26 cellular contexts compared by ENCODE assay signal in genomic region chr1:204641936-204642335, GRCh38. TPM values are rescaled to one million over a fixed set of nuclear protein-coding genes. Genes with fewer than 3 reads are reported as not detected.
"Had no signal": no experiment of that assay in that cellular context is flagged by ENCODE, and none has a peak within 500 bp of the region (broad histone marks: within the 10 kb centered on the region; RNA-seq: fewer than 3 reads in every experiment).

No MANE protein-coding gene starts in this region.

- H3K36me3 Mint-ChIP-seq: type B pancreatic cell had no signal

- H3K4me1 ChIP-seq: left lung, psoas muscle had no signal

- H3K4me1 Mint-ChIP-seq: naive thymus-derived CD4-positive, alpha-beta T cell; stimulated activated naive B cell treated with anti-CD40 and anti-IgM and Interleukin-4, amounts not matched to agents 10 μg/mL and 1 μg/mL and 100 μg/mL, for 72 hours had no signal

- FAIRE-seq: endometrium, islet of Langerhans had no signal

- H3K27me3 ChIP-seq: left lung, ovary, sigmoid colon, thyroid gland had no signal

- H3K27ac Mint-ChIP-seq: effector memory CD8-positive, alpha-beta T cell; stimulated activated naive B cell treated with anti-CD40 and anti-IgM and Interleukin-4, amounts not matched to agents 10 μg/mL and 1 μg/mL and 100 μg/mL, for 72 hours; type B pancreatic cell had no signal

- DNase-seq: cortex of kidney; effector memory CD8-positive, alpha-beta T cell; erythroblast; esophagus squamous epithelium; foreskin melanocyte; glutamatergic neuron; heart right ventricle; hippocampal formation; left cardiac atrium; left lung; mesendoderm; midbrain; naive thymus-derived CD4-positive, alpha-beta T cell; occipital lobe; ovary; psoas muscle; right cardiac atrium; sigmoid colon; stimulated activated CD4-positive, alpha-beta T cell treated with anti-CD3 and anti-CD28 coated beads, Interleukin-4, amount 100 ng/mL, for 4 hours; stimulated activated naive B cell treated with anti-CD40 and anti-IgM and Interleukin-4, amounts not matched to agents 10 μg/mL and 1 μg/mL and 100 μg/mL, for 72 hours; stomach; thyroid gland had no signal

- H3K4me3 ChIP-seq: esophagus squamous epithelium, heart right ventricle, left lung, ovary, psoas muscle, sigmoid colon, stomach, thyroid gland had no signal

- H3K27ac ChIP-seq: esophagus squamous epithelium, heart right ventricle, left lung, ovary, psoas muscle, sigmoid colon, stomach, thyroid gland had no signal

- H3K4me3 Mint-ChIP-seq: effector memory CD8-positive, alpha-beta T cell; naive thymus-derived CD4-positive, alpha-beta T cell; nephron; stimulated activated naive B cell treated with anti-CD40 and anti-IgM and Interleukin-4, amounts not matched to agents 10 μg/mL and 1 μg/mL and 100 μg/mL, for 72 hours; type B pancreatic cell had no signal

- H3K9me3 ChIP-seq: esophagus squamous epithelium, left lung, ovary, psoas muscle, sigmoid colon, thyroid gland had no signal

- H3K36me3 ChIP-seq: esophagus squamous epithelium, heart right ventricle, left lung, ovary, sigmoid colon, stomach, thyroid gland had no signal

- ATAC-seq: effector memory CD8-positive, alpha-beta T cell; heart right ventricle; left cardiac atrium; left lung; naive thymus-derived CD4-positive, alpha-beta T cell; psoas muscle; right cardiac atrium; stimulated activated naive B cell treated with anti-CD40 and anti-IgM and Interleukin-4, amounts not matched to agents 10 μg/mL and 1 μg/mL and 100 μg/mL, for 72 hours had no signal

- H3K9me3 Mint-ChIP-seq: effector memory CD8-positive, alpha-beta T cell; nephron; type B pancreatic cell had no signal

RNA-seq across cellular contexts. Expression of gene LRRN2, which starts 43.6 kb away (rescaled TPM):
- total RNA-seq: naive thymus-derived CD4-positive, alpha-beta T cell had no signal
